Comparison of ENCODE assay signal across 11 cellular contexts in genomic region chr2:47079515-47080412, GRCh38.
A peak's percentile ranks its signal among the peaks of the same experiment; 100 is the strongest.
DNase-seq lines count a peak whose midpoint lies in the region; ATAC-seq and TF ChIP-seq lines count a peak whose summit lies in the region.
"Had no signal": no experiment of that assay in that cellular context is flagged by ENCODE, and none has a peak within 500 bp of the region (broad histone marks: within the 10 kb centered on the region; RNA-seq: fewer than 3 reads in every experiment).

No MANE protein-coding gene starts in this region.

- POLR2A ChIA-PET in activated CD8-positive, alpha-beta T cell treated with anti-CD3 and anti-CD28 coated beads, Interleukin-2, amount 10 ng/mL, durations not matched to agents 7 days and 5 days (lab: Charles Lee) = no interaction called here
- POLR2A ChIA-PET in activated CD4-positive, alpha-beta memory T cell treated with anti-CD3 and anti-CD28 coated beads for 36 hours (lab: Charles Lee) = no interaction called here

- no peak for TF ChIP-seq CTCF in osteocyte (IDR thresholded peaks at IDR 0.05)

- CTCF ChIA-PET in activated CD8-positive, alpha-beta T cell treated with anti-CD3 and anti-CD28 coated beads, Interleukin-2, amount 10 ng/mL, durations not matched to agents 7 days and 5 days (lab: Charles Lee) = no interaction called here
- CTCF ChIA-PET in activated CD4-positive, alpha-beta memory T cell treated with anti-CD3 and anti-CD28 coated beads for 36 hours (lab: Charles Lee) = interaction anchor here (0.6 kb wide), 1 partner anchor 165 kb away, joined by 3 read pairs; no protein-coding TSS in a partner anchor

- no peaks in the 10 kb centered on the region for H3K9me3 Mint-ChIP-seq in stimulated activated naive CD8-positive, alpha-beta T cell treated with anti-CD3 and anti-CD28 coated beads, Interleukin-15, amount 100 ng/mL, for 72 hours
- no peaks in the 10 kb centered on the region for H3K9me3 Mint-ChIP-seq in osteocyte (ENCODE audit: unreplicated experiment)
- H3K9me3 Mint-ChIP-seq in activated CD8-positive, alpha-beta T cell treated with anti-CD3 and anti-CD28 coated beads, Interleukin-2, amount 10 ng/mL, durations not matched to agents 7 days and 5 days (ENCODE audit: insufficient read depth) = no peaks in the 10 kb centered on the region
- no peaks in the 10 kb centered on the region for H3K9me3 Mint-ChIP-seq in activated CD4-positive, alpha-beta memory T cell treated with anti-CD3 and anti-CD28 coated beads for 36 hours

- intact Hi-C loops in left cardiac atrium (cut with DNase I) = no loop called here
- intact Hi-C loops in activated CD4-positive, alpha-beta memory T cell treated with anti-CD3 and anti-CD28 coated beads for 36 hours (cut with micrococcal nuclease) = no loop called here

- peaks cover 11% of the 10 kb centered on the region for H3K4me1 Mint-ChIP-seq in stimulated activated naive CD8-positive, alpha-beta T cell treated with anti-CD3 and anti-CD28 coated beads, Interleukin-15, amount 100 ng/mL, for 72 hours
- H3K4me1 Mint-ChIP-seq in osteocyte (ENCODE audit: unreplicated experiment) = peaks cover 38% of the 10 kb centered on the region
- peaks cover 2% of the 10 kb centered on the region for H3K4me1 Mint-ChIP-seq in activated CD8-positive, alpha-beta T cell treated with anti-CD3 and anti-CD28 coated beads, Interleukin-2, amount 10 ng/mL, durations not matched to agents 7 days and 5 days (ENCODE audit: low read depth)
- no peaks in the 10 kb centered on the region for H3K4me1 Mint-ChIP-seq in activated CD4-positive, alpha-beta memory T cell treated with anti-CD3 and anti-CD28 coated beads for 36 hours (ENCODE audit: low read depth)

- ATAC-seq in stimulated activated naive CD8-positive, alpha-beta T cell treated with anti-CD3 and anti-CD28 coated beads, Interleukin-15, amount 100 ng/mL, for 72 hours = peak; percentile 26
- ATAC-seq in stimulated activated naive CD8-positive, alpha-beta T cell treated with anti-CD3 and anti-CD28 coated beads, Interleukin-15, Interleukin-2, amounts not matched to agents 100 U/mL and 50 U/mL, for 24 hours = no peak
- ATAC-seq in left cardiac atrium = peak; percentile 20 to 64
- no peak for ATAC-seq in activated CD8-positive, alpha-beta T cell treated with anti-CD3 and anti-CD28 coated beads, Interleukin-2, amount 10 ng/mL, durations not matched to agents 7 days and 5 days

- H3K4me3 Mint-ChIP-seq in stimulated activated naive CD8-positive, alpha-beta T cell treated with anti-CD3 and anti-CD28 coated beads, Interleukin-15, amount 100 ng/mL, for 72 hours = no peak overlapping the region
- no peak overlapping the region for H3K4me3 Mint-ChIP-seq in osteocyte (ENCODE audit: unreplicated experiment)
- no peak overlapping the region for H3K4me3 Mint-ChIP-seq in activated CD8-positive, alpha-beta T cell treated with anti-CD3 and anti-CD28 coated beads, Interleukin-2, amount 10 ng/mL, durations not matched to agents 7 days and 5 days
- H3K4me3 Mint-ChIP-seq in activated CD4-positive, alpha-beta memory T cell treated with anti-CD3 and anti-CD28 coated beads for 36 hours = no peak overlapping the region

- H3K27ac Mint-ChIP-seq in stimulated activated naive CD8-positive, alpha-beta T cell treated with anti-CD3 and anti-CD28 coated beads, Interleukin-15, amount 100 ng/mL, for 72 hours = peak overlapping the region in 1 of 2 donors; percentile 93
- H3K27ac Mint-ChIP-seq in osteocyte (ENCODE audit: unreplicated experiment) = peak overlapping the region; percentile 19
- no peak overlapping the region for H3K27ac Mint-ChIP-seq in activated CD8-positive, alpha-beta T cell treated with anti-CD3 and anti-CD28 coated beads, Interleukin-2, amount 10 ng/mL, durations not matched to agents 7 days and 5 days
- no peak overlapping the region for H3K27ac Mint-ChIP-seq in activated CD4-positive, alpha-beta memory T cell treated with anti-CD3 and anti-CD28 coated beads for 36 hours

- peaks cover 8% of the 10 kb centered on the region for H3K27me3 Mint-ChIP-seq in stimulated activated naive CD8-positive, alpha-beta T cell treated with anti-CD3 and anti-CD28 coated beads, Interleukin-15, amount 100 ng/mL, for 72 hours
- no peaks in the 10 kb centered on the region for H3K27me3 Mint-ChIP-seq in osteocyte (ENCODE audit: unreplicated experiment)
- H3K27me3 Mint-ChIP-seq in activated CD8-positive, alpha-beta T cell treated with anti-CD3 and anti-CD28 coated beads, Interleukin-2, amount 10 ng/mL, durations not matched to agents 7 days and 5 days (ENCODE audit: low read depth) = peaks cover 3% of the 10 kb centered on the region
- H3K27me3 Mint-ChIP-seq in activated CD4-positive, alpha-beta memory T cell treated with anti-CD3 and anti-CD28 coated beads for 36 hours = no peaks in the 10 kb centered on the region

- no peak for DNase-seq in stimulated activated naive CD8-positive, alpha-beta T cell treated with anti-CD3 and anti-CD28 coated beads, Interleukin-15, amount 100 ng/mL, for 72 hours
- no peak for DNase-seq in stimulated activated naive CD8-positive, alpha-beta T cell treated with anti-CD3 and anti-CD28 coated beads, Interleukin-15, Interleukin-2, amounts not matched to agents 100 U/mL and 50 U/mL, for 24 hours
- DNase-seq in left cardiac atrium (no peak), osteocyte (ENCODE audit: extremely low spot score, unreplicated experiment) (no peak), cerebellum (ENCODE audit: low spot score) (no peak), NCI-H526 (lab: John Stamatoyannopoulos, UW) (no peak)
- no peak for DNase-seq in activated CD8-positive, alpha-beta T cell treated with anti-CD3 and anti-CD28 coated beads, Interleukin-2, amount 10 ng/mL, durations not matched to agents 7 days and 5 days
- no peak for DNase-seq in activated CD4-positive, alpha-beta memory T cell treated with anti-CD3 and anti-CD28 coated beads for 36 hours
- DNase-seq: activated naive CD4-positive, alpha-beta T cell treated with anti-CD3 and anti-CD28 coated beads, Interleukin-2, amount 50 U/mL, for 16 hours; NCI-H1930; RPMI8226 had no signal

- no peaks in the 10 kb centered on the region for H3K36me3 Mint-ChIP-seq in osteocyte (ENCODE audit: unreplicated experiment)
- peaks cover 5% of the 10 kb centered on the region for H3K36me3 Mint-ChIP-seq in activated CD8-positive, alpha-beta T cell treated with anti-CD3 and anti-CD28 coated beads, Interleukin-2, amount 10 ng/mL, durations not matched to agents 7 days and 5 days (ENCODE audit: low read depth)
- H3K36me3 Mint-ChIP-seq in activated CD4-positive, alpha-beta memory T cell treated with anti-CD3 and anti-CD28 coated beads for 36 hours = peaks cover under 1% of the 10 kb centered on the region

Comparison
In these comparisons a context has a peak if more than half of its experiments do, and no peak if none do; other contexts are left out.
1. ATAC-seq: peak in stimulated activated naive CD8-positive, alpha-beta T cell treated with anti-CD3 and anti-CD28 coated beads, Interleukin-15, amount 100 ng/mL, for 72 hours (single experiment) and left cardiac atrium (2 of 2); none in stimulated activated naive CD8-positive, alpha-beta T cell treated with anti-CD3 and anti-CD28 coated beads, Interleukin-15, Interleukin-2, amounts not matched to agents 100 U/mL and 50 U/mL, for 24 hours (single experiment) and activated CD8-positive, alpha-beta T cell treated with anti-CD3 and anti-CD28 coated beads, Interleukin-2, amount 10 ng/mL, durations not matched to agents 7 days and 5 days (single experiment).